ENCODE assay signal across 1 cellular context in the genomic region with DNA sequence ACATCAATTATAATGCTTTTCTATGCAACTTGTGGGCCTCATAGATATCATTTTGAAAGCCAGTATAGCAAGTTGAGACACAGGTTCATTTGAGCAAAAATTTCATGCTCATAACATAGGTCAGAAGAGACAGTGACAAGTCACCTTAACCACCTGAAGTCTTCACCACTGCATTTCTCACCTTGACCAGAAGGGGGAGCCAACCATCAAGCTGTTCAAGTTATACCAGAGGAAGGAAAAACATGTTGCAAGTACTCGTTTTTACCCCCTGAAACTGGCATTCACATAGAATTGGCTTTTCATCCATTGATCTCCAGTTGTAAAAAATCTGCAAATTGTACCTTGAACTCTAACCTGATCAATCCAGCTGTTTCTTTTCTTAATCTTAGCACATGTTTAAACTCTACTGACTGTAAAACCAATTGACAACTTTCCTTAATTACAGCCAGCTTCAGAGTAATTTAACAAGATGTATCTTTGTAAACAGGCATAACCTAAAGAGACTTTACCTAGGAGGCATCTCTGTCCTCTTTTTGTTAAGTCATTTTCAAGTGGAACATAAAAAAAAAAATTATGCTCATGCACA.
A peak's percentile ranks its signal among the peaks of the same experiment; 100 is the strongest.
TF ChIP-seq lines count a peak whose summit lies in the region.

No MANE protein-coding gene starts in this region.

TF ChIP-seq in HepG2, 621 proteins besides CTCF, POLR2A, EP300 and RAD21 (continued from another document):
- no peak for TF ChIP-seq PRMT3 (CRISPR knock-in tag; IDR thresholded peaks at IDR 0.05; ENCODE audit: borderline replicate concordance, low read depth)
- TF ChIP-seq STAG1 (CRISPR knock-in tag; IDR thresholded peaks at IDR 0.05), result peak; percentile 82
- no peak for TF ChIP-seq MAFG (CRISPR knock-in tag; IDR thresholded peaks at IDR 0.05)
- TF ChIP-seq RNF2 (conservative IDR thresholded peaks at IDR 0.05; ENCODE audit: low read depth), result no peak
- no peak for TF ChIP-seq IRF2 (CRISPR knock-in tag; IDR thresholded peaks at IDR 0.05)
- no peak for TF ChIP-seq ETV5 (CRISPR knock-in tag; IDR thresholded peaks at IDR 0.05; ENCODE audit: borderline replicate concordance)
- TF ChIP-seq EEA1 (CRISPR knock-in tag; IDR thresholded peaks at IDR 0.05; ENCODE audit: borderline replicate concordance), result no peak
- peak; percentile 84 for TF ChIP-seq SMC3 (IDR thresholded peaks at IDR 0.05; ENCODE audit: low read length)
- TF ChIP-seq, protein P1, sequence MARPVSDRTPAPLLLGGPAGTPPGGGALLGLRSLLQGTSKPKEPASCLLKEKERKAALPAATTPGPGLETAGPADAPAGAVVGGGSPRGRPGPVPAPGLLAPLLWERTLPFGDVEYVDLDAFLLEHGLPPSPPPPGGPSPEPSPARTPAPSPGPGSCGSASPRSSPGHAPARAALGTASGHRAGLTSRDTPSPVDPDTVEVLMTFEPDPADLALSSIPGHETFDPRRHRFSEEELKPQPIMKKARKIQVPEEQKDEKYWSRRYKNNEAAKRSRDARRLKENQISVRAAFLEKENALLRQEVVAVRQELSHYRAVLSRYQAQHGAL (CRISPR knock-in tag; IDR thresholded peaks at IDR 0.05; ENCODE audit: not compliant biosample characterization), result no peak
- no peak for TF ChIP-seq TOPORS (CRISPR knock-in tag; IDR thresholded peaks at IDR 0.05)
- no peak for TF ChIP-seq NR1H2 (CRISPR knock-in tag; IDR thresholded peaks at IDR 0.05; ENCODE audit: borderline replicate concordance, low read depth)
- TF ChIP-seq, protein P2, sequence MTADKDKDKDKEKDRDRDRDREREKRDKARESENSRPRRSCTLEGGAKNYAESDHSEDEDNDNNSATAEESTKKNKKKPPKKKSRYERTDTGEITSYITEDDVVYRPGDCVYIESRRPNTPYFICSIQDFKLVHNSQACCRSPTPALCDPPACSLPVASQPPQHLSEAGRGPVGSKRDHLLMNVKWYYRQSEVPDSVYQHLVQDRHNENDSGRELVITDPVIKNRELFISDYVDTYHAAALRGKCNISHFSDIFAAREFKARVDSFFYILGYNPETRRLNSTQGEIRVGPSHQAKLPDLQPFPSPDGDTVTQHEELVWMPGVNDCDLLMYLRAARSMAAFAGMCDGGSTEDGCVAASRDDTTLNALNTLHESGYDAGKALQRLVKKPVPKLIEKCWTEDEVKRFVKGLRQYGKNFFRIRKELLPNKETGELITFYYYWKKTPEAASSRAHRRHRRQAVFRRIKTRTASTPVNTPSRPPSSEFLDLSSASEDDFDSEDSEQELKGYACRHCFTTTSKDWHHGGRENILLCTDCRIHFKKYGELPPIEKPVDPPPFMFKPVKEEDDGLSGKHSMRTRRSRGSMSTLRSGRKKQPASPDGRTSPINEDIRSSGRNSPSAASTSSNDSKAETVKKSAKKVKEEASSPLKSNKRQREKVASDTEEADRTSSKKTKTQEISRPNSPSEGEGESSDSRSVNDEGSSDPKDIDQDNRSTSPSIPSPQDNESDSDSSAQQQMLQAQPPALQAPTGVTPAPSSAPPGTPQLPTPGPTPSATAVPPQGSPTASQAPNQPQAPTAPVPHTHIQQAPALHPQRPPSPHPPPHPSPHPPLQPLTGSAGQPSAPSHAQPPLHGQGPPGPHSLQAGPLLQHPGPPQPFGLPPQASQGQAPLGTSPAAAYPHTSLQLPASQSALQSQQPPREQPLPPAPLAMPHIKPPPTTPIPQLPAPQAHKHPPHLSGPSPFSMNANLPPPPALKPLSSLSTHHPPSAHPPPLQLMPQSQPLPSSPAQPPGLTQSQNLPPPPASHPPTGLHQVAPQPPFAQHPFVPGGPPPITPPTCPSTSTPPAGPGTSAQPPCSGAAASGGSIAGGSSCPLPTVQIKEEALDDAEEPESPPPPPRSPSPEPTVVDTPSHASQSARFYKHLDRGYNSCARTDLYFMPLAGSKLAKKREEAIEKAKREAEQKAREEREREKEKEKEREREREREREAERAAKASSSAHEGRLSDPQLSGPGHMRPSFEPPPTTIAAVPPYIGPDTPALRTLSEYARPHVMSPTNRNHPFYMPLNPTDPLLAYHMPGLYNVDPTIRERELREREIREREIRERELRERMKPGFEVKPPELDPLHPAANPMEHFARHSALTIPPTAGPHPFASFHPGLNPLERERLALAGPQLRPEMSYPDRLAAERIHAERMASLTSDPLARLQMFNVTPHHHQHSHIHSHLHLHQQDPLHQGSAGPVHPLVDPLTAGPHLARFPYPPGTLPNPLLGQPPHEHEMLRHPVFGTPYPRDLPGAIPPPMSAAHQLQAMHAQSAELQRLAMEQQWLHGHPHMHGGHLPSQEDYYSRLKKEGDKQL (CRISPR knock-in tag; IDR thresholded peaks at IDR 0.05; ENCODE audit: low read depth), result no peak
